ENCODE assay signal across 8 cellular contexts in genomic region chr3:120092444-120092843, GRCh38. TPM values are rescaled to one million over a fixed set of nuclear protein-coding genes. Genes with fewer than 3 reads are reported as not detected.
DNase-seq lines count a peak whose midpoint lies in the region; ATAC-seq and TF ChIP-seq lines count a peak whose summit lies in the region.

No MANE protein-coding gene starts in this region.

- peaks cover 4 to 12% (median 5%) of the 10 kb centered on the region in 5 donors for H3K36me3 Mint-ChIP-seq in naive thymus-derived CD4-positive, alpha-beta T cell
- H3K36me3 Mint-ChIP-seq in activated CD4-positive, alpha-beta memory T cell treated with anti-CD3 and anti-CD28 coated beads, Interleukin-2, amount 10 ng/mL, durations not matched to agents 7 days and 5 days (ENCODE audit: low read depth) = peaks cover 20% of the 10 kb centered on the region

- CTCF ChIA-PET in naive thymus-derived CD4-positive, alpha-beta T cell (lab: Charles Lee) = no interaction called here
- CTCF ChIA-PET in activated CD4-positive, alpha-beta memory T cell treated with anti-CD3 and anti-CD28 coated beads, Interleukin-2, amount 10 ng/mL, durations not matched to agents 7 days and 5 days (lab: Charles Lee) = interaction anchor here (1.5 kb wide), 1 partner anchor 200 kb away, joined by 5 read pairs; no protein-coding TSS in a partner anchor

- intact Hi-C loops in naive thymus-derived CD4-positive, alpha-beta T cell (cut with micrococcal nuclease) = loop anchor here (5.0 to 10.0 kb wide), 8 partner anchors 40 to 1655 kb away; partner anchors contain the start of genes GOLGB1 (in 1 of the 2) and HCLS1 (in 1 of the 2)

- H3K36me3 ChIP-seq in BE2C = no peaks in the 10 kb centered on the region
- peaks cover 18% of the 10 kb centered on the region for H3K36me3 ChIP-seq in KOPT-K1 (ENCODE audit: insufficient read depth, low read length)
- no peaks in the 10 kb centered on the region for H3K36me3 ChIP-seq in effector memory CD4-positive, alpha-beta T cell (ENCODE audit: control insufficient read depth, insufficient read depth, low read length)
- H3K36me3 ChIP-seq in naive thymus-derived CD4-positive, alpha-beta T cell (ENCODE audit: control insufficient read depth in 2 of 3, insufficient read depth in 3 of 3, low read length in 3 of 3) = peaks cover 0 to 11% (median 0%) of the 10 kb centered on the region in 3 experiments

- no peak for ATAC-seq in naive thymus-derived CD4-positive, alpha-beta T cell
- ATAC-seq in esophagus mucosa (no peak), HG02970 (IDR thresholded peaks at IDR 0.05; ENCODE audit: low FRiP score, unreplicated experiment) (no peak)

- peaks cover 21 to 38% (median 30%) of the 10 kb centered on the region in 7 donors for H3K4me1 Mint-ChIP-seq in naive thymus-derived CD4-positive, alpha-beta T cell
- H3K4me1 Mint-ChIP-seq in activated CD4-positive, alpha-beta memory T cell treated with anti-CD3 and anti-CD28 coated beads, Interleukin-2, amount 10 ng/mL, durations not matched to agents 7 days and 5 days = peaks cover 26% of the 10 kb centered on the region

- TF ChIP-seq CTCF in BE2C (IDR thresholded peaks at IDR 0.05; ENCODE audit: low read depth, low read length) = no peak

- peak overlapping the region; percentile 94 for H3K4me3 ChIP-seq in BE2C (ENCODE audit: low read depth, low read length)
- H3K4me3 ChIP-seq in effector memory CD4-positive, alpha-beta T cell (ENCODE audit: insufficient read depth, low read depth, low read length, poor library complexity, severe bottlenecking) = peak overlapping the region; percentile 70
- H3K4me3 ChIP-seq in naive thymus-derived CD4-positive, alpha-beta T cell (ENCODE audit: low read length) = peak overlapping the region; percentile 90

- no peak overlapping the region for H3K4me3 Mint-ChIP-seq in naive thymus-derived CD4-positive, alpha-beta T cell
- H3K4me3 Mint-ChIP-seq in activated CD4-positive, alpha-beta memory T cell treated with anti-CD3 and anti-CD28 coated beads, Interleukin-2, amount 10 ng/mL, durations not matched to agents 7 days and 5 days = no peak overlapping the region

- H3K4me1 ChIP-seq in BE2C = no peaks in the 10 kb centered on the region
- H3K4me1 ChIP-seq in effector memory CD4-positive, alpha-beta T cell (ENCODE audit: control insufficient read depth, insufficient read depth, low read length, poor library complexity, severe bottlenecking) = peaks cover 16% of the 10 kb centered on the region
- H3K4me1 ChIP-seq in naive thymus-derived CD4-positive, alpha-beta T cell (ENCODE audit: control insufficient read depth in 2 of 2, insufficient read depth in 2 of 2, low read length in 2 of 2) = peaks cover 24 to 36% of the 10 kb centered on the region in 2 donors

- no peaks in the 10 kb centered on the region for H3K9me3 Mint-ChIP-seq in naive thymus-derived CD4-positive, alpha-beta T cell
- no peaks in the 10 kb centered on the region for H3K9me3 Mint-ChIP-seq in activated CD4-positive, alpha-beta memory T cell treated with anti-CD3 and anti-CD28 coated beads, Interleukin-2, amount 10 ng/mL, durations not matched to agents 7 days and 5 days

- H3K27ac ChIP-seq in KOPT-K1 (ENCODE audit: low read depth, low read length, poor library complexity, severe bottlenecking) = peak overlapping the region; percentile 95
- no peak overlapping the region for H3K27ac ChIP-seq in effector memory CD4-positive, alpha-beta T cell (ENCODE audit: insufficient read depth, low read length, poor library complexity, severe bottlenecking)
- peak overlapping the region; percentile 92 for H3K27ac ChIP-seq in naive thymus-derived CD4-positive, alpha-beta T cell (ENCODE audit: low read depth, low read length)

- no peak overlapping the region for H3K27ac Mint-ChIP-seq in naive thymus-derived CD4-positive, alpha-beta T cell
- H3K27ac Mint-ChIP-seq in activated CD4-positive, alpha-beta memory T cell treated with anti-CD3 and anti-CD28 coated beads, Interleukin-2, amount 10 ng/mL, durations not matched to agents 7 days and 5 days = no peak overlapping the region

- POLR2A ChIA-PET in naive thymus-derived CD4-positive, alpha-beta T cell (lab: Charles Lee) = interaction anchor here (1.5 to 2.9 kb wide), 2 partner anchors 7 to 10 kb away, joined by 9 to 12 read pairs; no protein-coding TSS in a partner anchor
- POLR2A ChIA-PET in activated CD4-positive, alpha-beta memory T cell treated with anti-CD3 and anti-CD28 coated beads, Interleukin-2, amount 10 ng/mL, durations not matched to agents 7 days and 5 days (lab: Charles Lee) = interaction anchor here (1.0 to 4.6 kb wide), 4 partner anchors 9 to 257 kb away, joined by 3 to 79 read pairs (median 21); partner anchors contain the start of gene LRRC58

- no peak for DNase-seq in BE2C
- DNase-seq in effector memory CD4-positive, alpha-beta T cell = no peak
- no peak for DNase-seq in naive thymus-derived CD4-positive, alpha-beta T cell
- no peak for DNase-seq in activated CD4-positive, alpha-beta memory T cell treated with anti-CD3 and anti-CD28 coated beads, Interleukin-2, amount 10 ng/mL, durations not matched to agents 7 days and 5 days
- no peak for DNase-seq in GOT3 (lab: John Stamatoyannopoulos, UW)

- H3K9me3 ChIP-seq in BE2C = no peaks in the 10 kb centered on the region
- no peaks in the 10 kb centered on the region for H3K9me3 ChIP-seq in KOPT-K1 (ENCODE audit: insufficient read depth, low read length, poor library complexity, severe bottlenecking)
- no peaks in the 10 kb centered on the region for H3K9me3 ChIP-seq in effector memory CD4-positive, alpha-beta T cell (ENCODE audit: control insufficient read depth, low read length)
- no peaks in the 10 kb centered on the region for H3K9me3 ChIP-seq in naive thymus-derived CD4-positive, alpha-beta T cell (ENCODE audit: control insufficient read depth in 2 of 3, low read length in 3 of 3)

- H3K27me3 ChIP-seq in BE2C = no peaks in the 10 kb centered on the region
- H3K27me3 ChIP-seq in effector memory CD4-positive, alpha-beta T cell (replicated peaks; ENCODE audit: control insufficient read depth, insufficient read depth, low read length, poor library complexity, severe bottlenecking) = no peaks in the 10 kb centered on the region
- no peaks in the 10 kb centered on the region for H3K27me3 ChIP-seq in naive thymus-derived CD4-positive, alpha-beta T cell (ENCODE audit: control insufficient read depth in 2 of 2, insufficient read depth in 2 of 2, low read length in 2 of 2)

- H3K27me3 Mint-ChIP-seq in naive thymus-derived CD4-positive, alpha-beta T cell = peaks cover 0 to 5% (median 0%) of the 10 kb centered on the region in 5 donors
- H3K27me3 Mint-ChIP-seq in activated CD4-positive, alpha-beta memory T cell treated with anti-CD3 and anti-CD28 coated beads, Interleukin-2, amount 10 ng/mL, durations not matched to agents 7 days and 5 days = no peaks in the 10 kb centered on the region

RNA-seq across cellular contexts. Expression of gene GSK3B, which starts 1.8 kb away (rescaled TPM):
- polyA plus RNA-seq in BE2C (2012; ENCODE audit: insufficient read depth, insufficient read length, low read depth) = 37.2 TPM
- 10 to 100 TPM; 32.9 to 42.9 (median 38.6) TPM for total RNA-seq in naive thymus-derived CD4-positive, alpha-beta T cell
- polyA plus RNA-seq in naive thymus-derived CD4-positive, alpha-beta T cell = 10 to 100 TPM; 13.4 to 15.7 TPM
- 10 to 100 TPM; 35.6 to 37.2 TPM for total RNA-seq in activated CD4-positive, alpha-beta memory T cell treated with anti-CD3 and anti-CD28 coated beads, Interleukin-2, amount 10 ng/mL, durations not matched to agents 7 days and 5 days
- total RNA-seq in esophagus mucosa = 33.1 TPM
